ENCODE assay signal across 8 cellular contexts in genomic region chr9:19221326-19221725, GRCh38.
"Had no signal": no experiment of that assay in that cellular context is flagged by ENCODE, and none has a peak within 500 bp of the region (broad histone marks: within the 10 kb centered on the region; RNA-seq: fewer than 3 reads in every experiment).

No MANE protein-coding gene starts in this region.

- H3K9me3 Mint-ChIP-seq: H9, HFFc6 had no signal

- H3K9ac ChIP-seq: GM23248 had no signal

- H2AFZ ChIP-seq: GM23248 had no signal

- H3K4me3 ChIP-seq: GM23248, K562 had no signal

- H3K27ac ChIP-seq: GM23248, HL-60 had no signal

- H3K27ac Mint-ChIP-seq: HFFc6 had no signal

- H3K4me3 Mint-ChIP-seq: H9, HFFc6 had no signal

- DNase-seq: GM23248, GOT3, H9, HFFc6, IMR-90, KG1 had no signal
